8 cellular contexts compared by ENCODE assay signal in the genomic region with DNA sequence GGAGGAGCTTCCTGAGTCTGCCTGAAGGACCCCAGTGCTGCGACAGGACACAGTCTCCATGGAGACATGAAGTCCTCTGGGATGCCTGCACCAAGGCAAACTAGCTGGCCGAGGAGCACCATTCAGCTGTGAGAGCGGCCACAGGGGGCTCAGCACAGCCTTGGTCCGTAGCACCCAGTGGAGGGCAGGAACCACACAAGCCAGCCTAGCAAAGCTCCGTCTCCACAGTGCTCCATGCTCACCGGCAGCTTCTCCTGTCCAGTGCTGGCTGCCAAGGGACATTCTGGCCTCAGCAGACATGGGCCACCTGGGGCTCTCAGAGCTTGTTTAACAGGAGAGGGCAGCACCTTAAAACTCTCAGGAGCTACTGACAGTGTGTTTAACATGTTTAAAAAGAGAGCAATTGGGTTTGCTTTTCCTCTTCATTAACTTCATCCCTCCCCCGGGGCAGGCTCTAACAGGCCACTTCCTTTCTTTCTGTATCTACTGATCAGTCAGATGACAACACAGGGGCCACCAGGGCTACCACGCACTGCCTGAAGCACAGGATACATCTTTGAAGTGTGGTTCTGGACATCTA. TPM values are rescaled to one million over a fixed set of nuclear protein-coding genes. Genes with fewer than 3 reads are reported as not detected.
DNase-seq lines count a peak whose midpoint lies in the region; ATAC-seq and TF ChIP-seq lines count a peak whose summit lies in the region.

No MANE protein-coding gene starts in this region.

- TF ChIP-seq POLR2A in transverse colon (IDR thresholded peaks at IDR 0.05): no peak

- no peak overlapping the region for H3K27ac ChIP-seq in aorta (ENCODE audit: low read depth in 1 of 2, low read length in 2 of 2)
- H3K27ac ChIP-seq in transverse colon: peak overlapping the region in 1 of 4 donors; percentile 27

- H3K4me3 Mint-ChIP-seq in activated naive CD4-positive, alpha-beta T cell treated with anti-CD3 and anti-CD28 coated beads, Interleukin-2, amount 50 U/mL, for 24 hours: no peak overlapping the region
- no peak overlapping the region for H3K4me3 Mint-ChIP-seq in neural crest cell

- peaks cover 8% of the 10 kb centered on the region for H3K36me3 Mint-ChIP-seq in activated naive CD4-positive, alpha-beta T cell treated with anti-CD3 and anti-CD28 coated beads, Interleukin-2, amount 50 U/mL, for 24 hours
- H3K36me3 Mint-ChIP-seq in neural crest cell (ENCODE audit: low read depth): peaks cover 4% of the 10 kb centered on the region

- DNase-seq in DMS153 treated with DMSO at 0.1 percent for 48 hours (lab: John Stamatoyannopoulos, UW; ENCODE audit: unreplicated experiment) (peak; percentile 8), neural crest cell (ENCODE audit: low read depth, low spot score) (no peak), aorta (no peak), transverse colon (no peak), NCI-H524 (lab: John Stamatoyannopoulos, UW) (no peak)

- peaks cover 36% of the 10 kb centered on the region for H3K4me1 Mint-ChIP-seq in activated naive CD4-positive, alpha-beta T cell treated with anti-CD3 and anti-CD28 coated beads, Interleukin-2, amount 50 U/mL, for 24 hours
- peaks cover 6% of the 10 kb centered on the region for H3K4me1 Mint-ChIP-seq in neural crest cell

- H3K27me3 Mint-ChIP-seq in activated naive CD4-positive, alpha-beta T cell treated with anti-CD3 and anti-CD28 coated beads, Interleukin-2, amount 50 U/mL, for 24 hours: no peaks in the 10 kb centered on the region
- no peaks in the 10 kb centered on the region for H3K27me3 Mint-ChIP-seq in neural crest cell (ENCODE audit: low read depth)

- H3K27me3 ChIP-seq in aorta (ENCODE audit: control insufficient read depth in 1 of 2, insufficient read depth in 2 of 2, low read length in 1 of 2) (no peaks in the 10 kb centered on the region), transverse colon (no peaks in the 10 kb centered on the region)

- no peaks in the 10 kb centered on the region for H3K4me1 ChIP-seq in aorta (ENCODE audit: control insufficient read depth in 1 of 2, insufficient read depth in 2 of 2, low read length in 2 of 2)
- peaks cover 0 to 8% (median 0%) of the 10 kb centered on the region in 4 donors for H3K4me1 ChIP-seq in transverse colon

- H3K27ac Mint-ChIP-seq in activated naive CD4-positive, alpha-beta T cell treated with anti-CD3 and anti-CD28 coated beads, Interleukin-2, amount 50 U/mL, for 24 hours: peak overlapping the region; percentile 62
- H3K27ac Mint-ChIP-seq in neural crest cell (ENCODE audit: unreplicated experiment): peak overlapping the region; percentile 87

- in situ Hi-C loops in transverse colon (cut with MboI; ENCODE audit: low pct_ligation_motif_present in 1 of 4, low pct_unique_long_range_greater_than_20kb in 1 of 4, low sequenced_read_pairs in 3 of 4): no loop called here

- TF ChIP-seq EP300 in transverse colon (IDR thresholded peaks at IDR 0.05; ENCODE audit: low read depth): no peak

- whole genome bisulfite sequencing in aorta, 2 donors: 62 to 66% methylated on average over 8 of the region's 8 CpGs
- 19 to 57% methylated on average over 2 to 8 of the region's 8 CpGs for WGBS in transverse colon (ENCODE audit: low coverage in 1 of 2), 2 donors

- TF ChIP-seq CTCF in neural crest cell (conservative IDR thresholded peaks at IDR 0.05) (no peak), transverse colon (IDR thresholded peaks at IDR 0.05) (no peak)

- H3K36me3 ChIP-seq in aorta (ENCODE audit: control insufficient read depth in 1 of 2, insufficient read depth in 2 of 2, low read length in 1 of 2) (peaks cover 0 to 5% of the 10 kb centered on the region in 2 donors), transverse colon (no peaks in the 10 kb centered on the region)

- ATAC-seq in GM19372 (IDR thresholded peaks at IDR 0.05; ENCODE audit: low read depth, unreplicated experiment) (peak; percentile 88), HG03565 (IDR thresholded peaks at IDR 0.05; ENCODE audit: unreplicated experiment) (peak; percentile 78), aorta (ENCODE audit: low FRiP score) (no peak)

- no peaks in the 10 kb centered on the region for H3K9me3 Mint-ChIP-seq in activated naive CD4-positive, alpha-beta T cell treated with anti-CD3 and anti-CD28 coated beads, Interleukin-2, amount 50 U/mL, for 24 hours
- no peaks in the 10 kb centered on the region for H3K9me3 Mint-ChIP-seq in neural crest cell

- H3K4me3 ChIP-seq in aorta (ENCODE audit: low read length in 2 of 2) (no peak overlapping the region), transverse colon (no peak overlapping the region)

- intact Hi-C loops in aorta (cut with DNase I): no loop called here
- intact Hi-C loops in transverse colon (cut with DNase I; ENCODE audit: low total_unique reads): no loop called here

- no peaks in the 10 kb centered on the region for H3K9me3 ChIP-seq in aorta (ENCODE audit: control insufficient read depth, low read length)
- no peaks in the 10 kb centered on the region for H3K9me3 ChIP-seq in transverse colon

RNA-seq across cellular contexts. Expression of gene SECISBP2, which starts 57.0 kb away (rescaled TPM):
- total RNA-seq in neural crest cell (56.7 and 62.6 TPM in 2 replicates), aorta (10 to 100 TPM; 47.2 to 49.0 TPM), transverse colon (100 to 1,000 TPM in 1 of 4 donors, 10 to 100 TPM in 3; 46.8 to 127 (median 69.6) TPM)
- 10 to 100 TPM in 1 of 2 donors, 1 to 10 TPM in 1; 7.0 to 29.9 TPM for polyA plus RNA-seq in aorta
